13 cellular contexts compared by ENCODE assay signal in the genomic region with DNA sequence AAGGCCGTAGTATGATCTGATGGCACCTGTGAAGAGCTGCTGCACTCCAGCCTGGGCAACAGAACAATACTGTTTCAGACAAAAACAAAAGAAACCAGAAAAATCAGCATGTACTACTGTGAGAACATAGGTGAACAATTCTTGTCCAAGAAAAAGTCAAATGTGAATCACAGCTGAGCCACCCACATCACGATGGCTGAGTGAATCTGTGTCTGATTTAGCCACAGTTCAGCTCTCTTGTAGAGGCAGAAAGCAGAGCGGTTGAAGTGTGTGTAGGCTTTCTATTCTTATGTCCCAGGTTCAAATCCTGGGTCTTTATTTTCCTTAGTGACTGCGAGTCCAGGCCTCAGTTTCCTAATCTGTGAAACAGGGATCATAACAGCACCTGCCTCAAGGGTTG. TPM values are rescaled to one million over a fixed set of nuclear protein-coding genes. Genes with fewer than 3 reads are reported as not detected.
DNase-seq lines count a peak whose midpoint lies in the region; ATAC-seq and TF ChIP-seq lines count a peak whose summit lies in the region.
"Had no signal": no experiment of that assay in that cellular context is flagged by ENCODE, and none has a peak within 500 bp of the region (broad histone marks: within the 10 kb centered on the region; RNA-seq: fewer than 3 reads in every experiment).

No MANE protein-coding gene starts in this region.

- H3K4me1 Mint-ChIP-seq in activated CD4-positive, alpha-beta T cell treated with anti-CD3 and anti-CD28 coated beads for 36 hours: peaks cover 54% of the 10 kb centered on the region
- H3K4me1 Mint-ChIP-seq in activated CD4-positive, alpha-beta T cell treated with anti-CD3 and anti-CD28 coated beads, Interleukin-2, amount 10 ng/mL, durations not matched to agents 7 days and 5 days: peaks cover 60% of the 10 kb centered on the region
- peaks cover 75% of the 10 kb centered on the region for H3K4me1 Mint-ChIP-seq in CD14-positive monocyte
- peaks cover 43% of the 10 kb centered on the region for H3K4me1 Mint-ChIP-seq in activated T-helper 17 cell treated with anti-CD3 and anti-CD28 coated beads, Interleukin-2, amount 50 U/mL, for 72 hours
- peaks cover 32% of the 10 kb centered on the region for H3K4me1 Mint-ChIP-seq in osteocyte (ENCODE audit: unreplicated experiment)

- H3K9ac ChIP-seq in colonic mucosa (ENCODE audit: low read depth in 2 of 2, low read length in 2 of 2): no peak overlapping the region

- ATAC-seq in activated CD4-positive, alpha-beta T cell treated with anti-CD3 and anti-CD28 coated beads for 36 hours: peak; percentile 85
- peak; percentile 82 for ATAC-seq in activated T-helper 17 cell treated with anti-CD3 and anti-CD28 coated beads, Interleukin-2, amount 50 U/mL, for 72 hours (replicated peaks)
- no peak for ATAC-seq in GM19035 (IDR thresholded peaks at IDR 0.05; ENCODE audit: unreplicated experiment)
- ATAC-seq: naive thymus-derived CD8-positive, alpha-beta T cell had no signal

- peaks cover 3% of the 10 kb centered on the region for H3K36me3 Mint-ChIP-seq in activated CD4-positive, alpha-beta T cell treated with anti-CD3 and anti-CD28 coated beads for 36 hours (ENCODE audit: low read depth)
- H3K36me3 Mint-ChIP-seq in activated CD4-positive, alpha-beta T cell treated with anti-CD3 and anti-CD28 coated beads, Interleukin-2, amount 10 ng/mL, durations not matched to agents 7 days and 5 days (ENCODE audit: low read depth): no peaks in the 10 kb centered on the region
- peaks cover 3 to 5% of the 10 kb centered on the region in 2 donors for H3K36me3 Mint-ChIP-seq in CD14-positive monocyte
- H3K36me3 Mint-ChIP-seq in activated T-helper 17 cell treated with anti-CD3 and anti-CD28 coated beads, Interleukin-2, amount 50 U/mL, for 72 hours (ENCODE audit: low read depth): peaks cover 12% of the 10 kb centered on the region
- no peaks in the 10 kb centered on the region for H3K36me3 Mint-ChIP-seq in osteocyte (ENCODE audit: unreplicated experiment)
- H3K36me3 Mint-ChIP-seq: CD8-positive, alpha-beta memory T cell; naive thymus-derived CD8-positive, alpha-beta T cell had no signal

- no peaks in the 10 kb centered on the region for H3K36me3 ChIP-seq in colonic mucosa
- H3K36me3 ChIP-seq: tibial artery had no signal

- DNase-seq in activated CD4-positive, alpha-beta T cell treated with anti-CD3 and anti-CD28 coated beads for 36 hours: peak; percentile 73
- no peak for DNase-seq in activated CD4-positive, alpha-beta T cell treated with anti-CD3 and anti-CD28 coated beads, Interleukin-2, amount 10 ng/mL, durations not matched to agents 7 days and 5 days
- DNase-seq in CD14-positive monocyte (ENCODE audit: low spot score): no peak
- no peak for DNase-seq in osteocyte (ENCODE audit: extremely low spot score, unreplicated experiment)
- DNase-seq in Ammon's horn (ENCODE audit: low spot score): no peak
- DNase-seq in colonic mucosa: no peak
- DNase-seq: ACHN; CD8-positive, alpha-beta memory T cell; naive thymus-derived CD8-positive, alpha-beta T cell; NCI-H146 had no signal

- H3K4me3 ChIP-seq in colonic mucosa: no peak overlapping the region
- H3K4me3 ChIP-seq: tibial artery had no signal

- CTCF ChIA-PET in activated CD4-positive, alpha-beta T cell treated with anti-CD3 and anti-CD28 coated beads for 36 hours (lab: Charles Lee): interaction anchor here (0.5 to 1.0 kb wide), 5 partner anchors 18 to 493 kb away, joined by 3 to 4 read pairs (median 4); partner anchors contain the start of gene BLM
- CTCF ChIA-PET in activated CD4-positive, alpha-beta T cell treated with anti-CD3 and anti-CD28 coated beads, Interleukin-2, amount 10 ng/mL, durations not matched to agents 7 days and 5 days (lab: Charles Lee): interaction anchor here (0.8 to 2.2 kb wide), 8 partner anchors 9 to 544 kb away, joined by 3 to 7 read pairs (median 4); no protein-coding TSS in a partner anchor

- H3K4me3 Mint-ChIP-seq in activated CD4-positive, alpha-beta T cell treated with anti-CD3 and anti-CD28 coated beads for 36 hours: peak overlapping the region; percentile 21
- H3K4me3 Mint-ChIP-seq in activated CD4-positive, alpha-beta T cell treated with anti-CD3 and anti-CD28 coated beads, Interleukin-2, amount 10 ng/mL, durations not matched to agents 7 days and 5 days: no peak overlapping the region
- H3K4me3 Mint-ChIP-seq in CD14-positive monocyte: no peak overlapping the region
- H3K4me3 Mint-ChIP-seq in activated T-helper 17 cell treated with anti-CD3 and anti-CD28 coated beads, Interleukin-2, amount 50 U/mL, for 72 hours: peak overlapping the region; percentile 65
- no peak overlapping the region for H3K4me3 Mint-ChIP-seq in osteocyte (ENCODE audit: unreplicated experiment)
- H3K4me3 Mint-ChIP-seq: CD8-positive, alpha-beta memory T cell; naive thymus-derived CD8-positive, alpha-beta T cell had no signal

- H3K27ac Mint-ChIP-seq in activated CD4-positive, alpha-beta T cell treated with anti-CD3 and anti-CD28 coated beads for 36 hours: peak overlapping the region; percentile 85
- no peak overlapping the region for H3K27ac Mint-ChIP-seq in activated CD4-positive, alpha-beta T cell treated with anti-CD3 and anti-CD28 coated beads, Interleukin-2, amount 10 ng/mL, durations not matched to agents 7 days and 5 days
- H3K27ac Mint-ChIP-seq in CD14-positive monocyte (peak overlapping the region; percentile 95 to 98 (median 96)), osteocyte (ENCODE audit: unreplicated experiment) (peak overlapping the region; percentile 66)
- H3K27ac Mint-ChIP-seq in activated T-helper 17 cell treated with anti-CD3 and anti-CD28 coated beads, Interleukin-2, amount 50 U/mL, for 72 hours: peak overlapping the region; percentile 80
- H3K27ac Mint-ChIP-seq: CD8-positive, alpha-beta memory T cell had no signal

- POLR2A ChIA-PET in activated CD4-positive, alpha-beta T cell treated with anti-CD3 and anti-CD28 coated beads for 36 hours (lab: Charles Lee): interaction anchor here (0.7 to 1.6 kb wide), 8 partner anchors 9 to 49 kb away, joined by 4 to 13 read pairs (median 4); no protein-coding TSS in a partner anchor
- POLR2A ChIA-PET in activated CD4-positive, alpha-beta T cell treated with anti-CD3 and anti-CD28 coated beads, Interleukin-2, amount 10 ng/mL, durations not matched to agents 7 days and 5 days (lab: Charles Lee): no interaction called here

- peaks cover 5% of the 10 kb centered on the region for H3K27me3 Mint-ChIP-seq in activated CD4-positive, alpha-beta T cell treated with anti-CD3 and anti-CD28 coated beads for 36 hours
- H3K27me3 Mint-ChIP-seq in activated CD4-positive, alpha-beta T cell treated with anti-CD3 and anti-CD28 coated beads, Interleukin-2, amount 10 ng/mL, durations not matched to agents 7 days and 5 days: no peaks in the 10 kb centered on the region
- H3K27me3 Mint-ChIP-seq in CD14-positive monocyte (ENCODE audit: low read depth in 3 of 3): peaks cover 0 to 2% (median 0%) of the 10 kb centered on the region in 3 donors
- H3K27me3 Mint-ChIP-seq in activated T-helper 17 cell treated with anti-CD3 and anti-CD28 coated beads, Interleukin-2, amount 50 U/mL, for 72 hours: no peaks in the 10 kb centered on the region
- no peaks in the 10 kb centered on the region for H3K27me3 Mint-ChIP-seq in osteocyte (ENCODE audit: unreplicated experiment)
- H3K27me3 Mint-ChIP-seq: naive thymus-derived CD8-positive, alpha-beta T cell had no signal

- intact Hi-C loops in activated CD4-positive, alpha-beta T cell treated with anti-CD3 and anti-CD28 coated beads for 36 hours (cut with DNase I, micrococcal nuclease): no loop called here
- intact Hi-C loops in CD14-positive monocyte (cut with micrococcal nuclease): loop anchor here in 1 of 2 donors (10.0 kb wide), 1 partner anchor 299 kb away; no protein-coding TSS in a partner anchor
- intact Hi-C loops in colonic mucosa (cut with DNase I): no loop called here

- no peaks in the 10 kb centered on the region for H3K27me3 ChIP-seq in colonic mucosa
- H3K27me3 ChIP-seq: tibial artery had no signal

- H3K9me3 Mint-ChIP-seq in activated CD4-positive, alpha-beta T cell treated with anti-CD3 and anti-CD28 coated beads for 36 hours (ENCODE audit: low read depth): no peaks in the 10 kb centered on the region
- no peaks in the 10 kb centered on the region for H3K9me3 Mint-ChIP-seq in activated CD4-positive, alpha-beta T cell treated with anti-CD3 and anti-CD28 coated beads, Interleukin-2, amount 10 ng/mL, durations not matched to agents 7 days and 5 days
- H3K9me3 Mint-ChIP-seq in CD14-positive monocyte (peaks cover 0 to 2% (median 0%) of the 10 kb centered on the region in 7 donors), osteocyte (ENCODE audit: unreplicated experiment) (no peaks in the 10 kb centered on the region)
- no peaks in the 10 kb centered on the region for H3K9me3 Mint-ChIP-seq in activated T-helper 17 cell treated with anti-CD3 and anti-CD28 coated beads, Interleukin-2, amount 50 U/mL, for 72 hours
- H3K9me3 Mint-ChIP-seq: CD8-positive, alpha-beta memory T cell; naive thymus-derived CD8-positive, alpha-beta T cell had no signal

- no peaks in the 10 kb centered on the region for H3K9me3 ChIP-seq in colonic mucosa
- H3K9me3 ChIP-seq: tibial artery had no signal

- TF ChIP-seq CTCF in CD14-positive monocyte (IDR thresholded peaks at IDR 0.05) (no peak), osteocyte (IDR thresholded peaks at IDR 0.05) (no peak), colonic mucosa (IDR thresholded peaks at IDR 0.05) (no peak)

- no peak overlapping the region for H3K27ac ChIP-seq in colonic mucosa
- H3K27ac ChIP-seq: tibial artery had no signal

- H3K4me1 ChIP-seq in colonic mucosa: peaks cover 7% of the 10 kb centered on the region

RNA-seq across cellular contexts. Expression of gene FURIN, which starts 4.4 kb away (rescaled TPM):
- total RNA-seq in activated CD4-positive, alpha-beta T cell treated with anti-CD3 and anti-CD28 coated beads for 36 hours: 100 to 1,000 TPM; 406 to 422 TPM
- 100 to 1,000 TPM; 148 to 153 TPM for total RNA-seq in activated CD4-positive, alpha-beta T cell treated with anti-CD3 and anti-CD28 coated beads, Interleukin-2, amount 10 ng/mL, durations not matched to agents 7 days and 5 days
- 10 to 100 TPM in 1 of 2 donors, 1 to 10 TPM in 1; 6.5 to 14.3 TPM for polyA plus RNA-seq in CD14-positive monocyte
- total RNA-seq in activated T-helper 17 cell treated with anti-CD3 and anti-CD28 coated beads, Interleukin-2, amount 50 U/mL, for 72 hours: 100 to 1,000 TPM; 605 to 771 TPM
- total RNA-seq in osteocyte: 96.2 and 98.3 TPM in 2 replicates
- total RNA-seq in colonic mucosa: 10 to 100 TPM; 72.3 to 82.5 TPM

RNA-seq across cellular contexts. Expression of gene FES, which starts 20.3 kb away (rescaled TPM):
- total RNA-seq in activated CD4-positive, alpha-beta T cell treated with anti-CD3 and anti-CD28 coated beads for 36 hours: 10 to 100 TPM; 12.2 to 15.6 TPM
- 10 to 100 TPM in 1 of 2 experiments, 1 to 10 TPM in 1; 8.6 to 10.7 TPM for total RNA-seq in activated CD4-positive, alpha-beta T cell treated with anti-CD3 and anti-CD28 coated beads, Interleukin-2, amount 10 ng/mL, durations not matched to agents 7 days and 5 days
- 100 to 1,000 TPM; 140 to 157 TPM for polyA plus RNA-seq in CD14-positive monocyte
- 100 to 1,000 TPM in 1 of 2 donors, 10 to 100 TPM in 1; 98.5 to 122 TPM for total RNA-seq in activated T-helper 17 cell treated with anti-CD3 and anti-CD28 coated beads, Interleukin-2, amount 50 U/mL, for 72 hours
- total RNA-seq in osteocyte (2.2 and 2.5 TPM in 2 replicates), colonic mucosa (1 to 10 TPM; 6.5 to 8.8 TPM)

RNA-seq across cellular contexts. Expression of gene MAN2A2, which starts 39.1 kb away (rescaled TPM):
- total RNA-seq in activated CD4-positive, alpha-beta T cell treated with anti-CD3 and anti-CD28 coated beads for 36 hours: 100 to 1,000 TPM in 1 of 2 experiments, 10 to 100 TPM in 1; 76.6 to 104 TPM
- 10 to 100 TPM; 77.4 to 97.4 TPM for total RNA-seq in activated CD4-positive, alpha-beta T cell treated with anti-CD3 and anti-CD28 coated beads, Interleukin-2, amount 10 ng/mL, durations not matched to agents 7 days and 5 days
- polyA plus RNA-seq in CD14-positive monocyte: 1 to 10 TPM; 6.6 to 7.3 TPM
- total RNA-seq in activated T-helper 17 cell treated with anti-CD3 and anti-CD28 coated beads, Interleukin-2, amount 50 U/mL, for 72 hours: 100 to 1,000 TPM; 121 to 127 TPM
- total RNA-seq in osteocyte (65.2 and 70.0 TPM in 2 replicates), colonic mucosa (10 to 100 TPM; 34.2 to 66.4 TPM)

Comparison
In these comparisons a context has a peak if more than half of its experiments do, and no peak if none do; other contexts are left out.
1. H3K4me3 Mint-ChIP-seq: peak in activated CD4-positive, alpha-beta T cell treated with anti-CD3 and anti-CD28 coated beads for 36 hours (single experiment) and activated T-helper 17 cell treated with anti-CD3 and anti-CD28 coated beads, Interleukin-2, amount 50 U/mL, for 72 hours (single experiment); none in activated CD4-positive, alpha-beta T cell treated with anti-CD3 and anti-CD28 coated beads, Interleukin-2, amount 10 ng/mL, durations not matched to agents 7 days and 5 days (single experiment), CD14-positive monocyte (0 of 2) and osteocyte (single experiment).
2. RNA of gene FES, which starts 20.3 kb away (total RNA-seq): 98.5 to 122 TPM in activated T-helper 17 cell treated with anti-CD3 and anti-CD28 coated beads, Interleukin-2, amount 50 U/mL, for 72 hours; 12.2 to 15.6 TPM in activated CD4-positive, alpha-beta T cell treated with anti-CD3 and anti-CD28 coated beads for 36 hours, 8.6 to 10.7 TPM in activated CD4-positive, alpha-beta T cell treated with anti-CD3 and anti-CD28 coated beads, Interleukin-2, amount 10 ng/mL, durations not matched to agents 7 days and 5 days, 6.5 to 8.8 TPM in colonic mucosa and 2.2 to 2.5 TPM in osteocyte; every median in the first group is over 4 times any median in the second.